In genomic region chr17:65022137-65022536, GRCh38 we compare ENCODE assay signal across 16 cellular contexts. TPM values are rescaled to one million over a fixed set of nuclear protein-coding genes. Genes with fewer than 3 reads are reported as not detected.
A peak's percentile ranks its signal among the peaks of the same experiment; 100 is the strongest.
DNase-seq lines count a peak whose midpoint lies in the region; ATAC-seq and TF ChIP-seq lines count a peak whose summit lies in the region.
"Had no signal": no experiment of that assay in that cellular context is flagged by ENCODE, and none has a peak within 500 bp of the region (broad histone marks: within the 10 kb centered on the region; RNA-seq: fewer than 3 reads in every experiment).

No MANE protein-coding gene starts in this region.

- peaks cover 59% of the 10 kb centered on the region for H3K36me3 Mint-ChIP-seq in activated T-helper 2 cell treated with anti-CD3 and anti-CD28 coated beads, Interferon-gamma antibody, Interleukin-2, Interleukin-4, amounts not matched to agents 10 μg/mL and 5 μg/mL and 100 μg/mL, durations not matched to agents 14 hours and 24 hours and 36 hours (ENCODE audit: low read depth)
- H3K36me3 Mint-ChIP-seq in naive B cell = peaks cover 0 to 9% of the 10 kb centered on the region in 2 donors

- no peak for TF ChIP-seq EP300 in transverse colon (IDR thresholded peaks at IDR 0.05; ENCODE audit: low read depth)

- peak; percentile 23 for ATAC-seq in Right ventricle myocardium superior (ENCODE audit: poor library complexity)
- no peak for ATAC-seq in naive B cell (ENCODE audit: low read depth in 2 of 2)
- no peak for ATAC-seq in GM21723 (IDR thresholded peaks at IDR 0.05; ENCODE audit: unreplicated experiment)
- no peak for ATAC-seq in HG03565 (IDR thresholded peaks at IDR 0.05; ENCODE audit: unreplicated experiment)

- intact Hi-C loops in Right ventricle myocardium superior (cut with DNase I) (no loop called here), left ventricle myocardium inferior (cut with micrococcal nuclease) (no loop called here), transverse colon (cut with DNase I; ENCODE audit: low total_unique reads) (no loop called here)
- intact Hi-C loops in activated T-helper 2 cell treated with anti-CD3 and anti-CD28 coated beads, Interferon-gamma antibody, Interleukin-2, Interleukin-4, amounts not matched to agents 10 μg/mL and 5 μg/mL and 100 μg/mL, durations not matched to agents 14 hours and 24 hours and 36 hours (cut with micrococcal nuclease) = no loop called here

- WGBS in transverse colon (ENCODE audit: low coverage in 1 of 2), 2 donors = 80 to 83% methylated on average over 1 to 3 of the region's 3 CpGs

- no peaks in the 10 kb centered on the region for H3K27me3 ChIP-seq in left ventricle myocardium inferior (ENCODE audit: low read depth)
- H3K27me3 ChIP-seq in transverse colon = no peaks in the 10 kb centered on the region
- H3K27me3 ChIP-seq: ascending aorta had no signal

- no peak for TF ChIP-seq POLR2A in transverse colon (IDR thresholded peaks at IDR 0.05)

- H3K4me1 Mint-ChIP-seq in activated T-helper 2 cell treated with anti-CD3 and anti-CD28 coated beads, Interferon-gamma antibody, Interleukin-2, Interleukin-4, amounts not matched to agents 10 μg/mL and 5 μg/mL and 100 μg/mL, durations not matched to agents 14 hours and 24 hours and 36 hours (ENCODE audit: low read depth) = peaks cover 56% of the 10 kb centered on the region
- peaks cover 37 to 85% (median 67%) of the 10 kb centered on the region in 3 donors for H3K4me1 Mint-ChIP-seq in naive B cell

- TF ChIP-seq CTCF in left ventricle myocardium inferior (IDR thresholded peaks at IDR 0.05; ENCODE audit: borderline replicate concordance) = no peak
- TF ChIP-seq CTCF in transverse colon (IDR thresholded peaks at IDR 0.05) = no peak

- peaks cover 5% of the 10 kb centered on the region for H3K36me3 ChIP-seq in left ventricle myocardium inferior
- H3K36me3 ChIP-seq in transverse colon = peaks cover 0 to 3% (median 0%) of the 10 kb centered on the region in 4 donors
- H3K36me3 ChIP-seq: ascending aorta had no signal

- DNase-seq in Right ventricle myocardium superior = no peak
- no peak for DNase-seq in left ventricle myocardium inferior
- DNase-seq in activated T-helper 2 cell treated with anti-CD3 and anti-CD28 coated beads, Interferon-gamma antibody, Interleukin-2, Interleukin-4, amounts not matched to agents 10 μg/mL and 5 μg/mL and 100 μg/mL, durations not matched to agents 14 hours and 24 hours and 36 hours (ENCODE audit: low spot score) = no peak
- no peak for DNase-seq in naive B cell
- DNase-seq in transverse colon = no peak
- DNase-seq in NCI-H345 (lab: John Stamatoyannopoulos, UW) = no peak
- DNase-seq: activated CD4-positive, alpha-beta T cell treated with anti-CD3 and anti-CD28 coated beads, Interleukin-2, amount 10 ng/mL, durations not matched to agents 24 days and 14 days; dermis blood vessel endothelial cell; DMS153; NCI-H1436 treated with DMSO at 0.1 percent for 48 hours; NCI-H524 had no signal

- H3K4me1 ChIP-seq in left ventricle myocardium inferior (peaks cover 81% of the 10 kb centered on the region), transverse colon (peaks cover 27 to 86% (median 58%) of the 10 kb centered on the region in 4 donors)

- no peaks in the 10 kb centered on the region for H3K27me3 Mint-ChIP-seq in activated T-helper 2 cell treated with anti-CD3 and anti-CD28 coated beads, Interferon-gamma antibody, Interleukin-2, Interleukin-4, amounts not matched to agents 10 μg/mL and 5 μg/mL and 100 μg/mL, durations not matched to agents 14 hours and 24 hours and 36 hours (ENCODE audit: low read depth)
- no peaks in the 10 kb centered on the region for H3K27me3 Mint-ChIP-seq in naive B cell
- H3K27me3 Mint-ChIP-seq: activated CD4-positive, alpha-beta T cell treated with anti-CD3 and anti-CD28 coated beads, Interleukin-2, amount 10 ng/mL, durations not matched to agents 24 days and 14 days had no signal

- H3K4me3 Mint-ChIP-seq in activated T-helper 2 cell treated with anti-CD3 and anti-CD28 coated beads, Interferon-gamma antibody, Interleukin-2, Interleukin-4, amounts not matched to agents 10 μg/mL and 5 μg/mL and 100 μg/mL, durations not matched to agents 14 hours and 24 hours and 36 hours (ENCODE audit: low read depth) = no peak overlapping the region
- peak overlapping the region in 1 of 8 donors; percentile 2 for H3K4me3 Mint-ChIP-seq in naive B cell
- H3K4me3 Mint-ChIP-seq: activated CD4-positive, alpha-beta T cell treated with anti-CD3 and anti-CD28 coated beads, Interleukin-2, amount 10 ng/mL, durations not matched to agents 24 days and 14 days; neural crest cell; T-helper 2 cell treated with Interferon-gamma antibody and Interleukin-4, amounts not matched to agents 5 μg/mL and 100 μg/mL, for 36 hours had no signal

- H3K27ac ChIP-seq in left ventricle myocardium inferior (replicated peaks) (no peak overlapping the region), transverse colon (peak overlapping the region; percentile 1 to 37 (median 23))

- H3K27ac Mint-ChIP-seq in activated T-helper 2 cell treated with anti-CD3 and anti-CD28 coated beads, Interferon-gamma antibody, Interleukin-2, Interleukin-4, amounts not matched to agents 10 μg/mL and 5 μg/mL and 100 μg/mL, durations not matched to agents 14 hours and 24 hours and 36 hours = peak overlapping the region; percentile 28
- H3K27ac Mint-ChIP-seq in naive B cell = peak overlapping the region in 5 of 6 donors; percentile 9 to 87 (median 59)
- H3K27ac Mint-ChIP-seq: activated CD4-positive, alpha-beta T cell treated with anti-CD3 and anti-CD28 coated beads, Interleukin-2, amount 10 ng/mL, durations not matched to agents 24 days and 14 days; T-helper 2 cell treated with Interferon-gamma antibody and Interleukin-4, amounts not matched to agents 5 μg/mL and 100 μg/mL, for 36 hours had no signal

- H3K9me3 Mint-ChIP-seq in activated T-helper 2 cell treated with anti-CD3 and anti-CD28 coated beads, Interferon-gamma antibody, Interleukin-2, Interleukin-4, amounts not matched to agents 10 μg/mL and 5 μg/mL and 100 μg/mL, durations not matched to agents 14 hours and 24 hours and 36 hours = no peaks in the 10 kb centered on the region
- no peaks in the 10 kb centered on the region for H3K9me3 Mint-ChIP-seq in naive B cell
- H3K9me3 Mint-ChIP-seq: activated CD4-positive, alpha-beta T cell treated with anti-CD3 and anti-CD28 coated beads, Interleukin-2, amount 10 ng/mL, durations not matched to agents 24 days and 14 days; neural crest cell; T-helper 2 cell treated with Interferon-gamma antibody and Interleukin-4, amounts not matched to agents 5 μg/mL and 100 μg/mL, for 36 hours had no signal

- H3K4me3 ChIP-seq in left ventricle myocardium inferior = no peak overlapping the region
- H3K4me3 ChIP-seq in transverse colon = no peak overlapping the region

- in situ Hi-C loops in transverse colon (cut with MboI; ENCODE audit: low pct_ligation_motif_present in 1 of 4, low pct_unique_long_range_greater_than_20kb in 1 of 4, low sequenced_read_pairs in 3 of 4) = no loop called here

- no peaks in the 10 kb centered on the region for H3K9me3 ChIP-seq in left ventricle myocardium inferior (replicated peaks)
- H3K9me3 ChIP-seq in transverse colon = no peaks in the 10 kb centered on the region
- H3K9me3 ChIP-seq: ascending aorta had no signal

RNA-seq across cellular contexts. Expression of gene GNA13, which starts 34.4 kb away (rescaled TPM):
- total RNA-seq in Right ventricle myocardium superior (21.1 TPM), left ventricle myocardium inferior (19.7 TPM), transverse colon (10 to 100 TPM; 37.8 to 89.4 (median 76.4) TPM)
- 63.8 and 68.7 TPM in 2 replicates for total RNA-seq in activated T-helper 2 cell treated with anti-CD3 and anti-CD28 coated beads, Interferon-gamma antibody, Interleukin-2, Interleukin-4, amounts not matched to agents 10 μg/mL and 5 μg/mL and 100 μg/mL, durations not matched to agents 14 hours and 24 hours and 36 hours
- 10 to 100 TPM; 45.6 to 53.9 (median 50.9) TPM for polyA plus RNA-seq in naive B cell (ENCODE audit: low read depth in 6 of 6)
